Comparison of ENCODE assay signal across 12 cellular contexts in genomic region chr5:106521701-106522100, GRCh38.
DNase-seq lines count a peak whose midpoint lies in the region; TF ChIP-seq lines count a peak whose summit lies in the region.
"Had no signal": no experiment of that assay in that cellular context is flagged by ENCODE, and none has a peak within 500 bp of the region (broad histone marks: within the 10 kb centered on the region; RNA-seq: fewer than 3 reads in every experiment).

No MANE protein-coding gene starts in this region.

- no peak overlapping the region for H3K27ac ChIP-seq in mammary epithelial cell (ENCODE audit: insufficient read depth, low read depth, low read length)

- H3K79me2 ChIP-seq in mammary epithelial cell (ENCODE audit: insufficient read depth, low read length): no peaks in the 10 kb centered on the region

- no peaks in the 10 kb centered on the region for H3K27me3 ChIP-seq in mammary epithelial cell (ENCODE audit: insufficient read depth, low read length)

- H3K4me3 ChIP-seq in mammary epithelial cell (replicated peaks in 1 of 3; ENCODE audit: insufficient read depth in 1 of 3, low read depth in 2 of 3, low read length in 3 of 3): no peak overlapping the region

- intact Hi-C loops in mammary epithelial cell (cut with micrococcal nuclease): no loop called here

- no peaks in the 10 kb centered on the region for H3K4me1 ChIP-seq in mammary epithelial cell (ENCODE audit: insufficient read depth, low read length)

- no peak overlapping the region for H3K4me2 ChIP-seq in mammary epithelial cell (ENCODE audit: insufficient read depth, low read depth, low read length)

- no peaks in the 10 kb centered on the region for H3K36me3 ChIP-seq in mammary epithelial cell (ENCODE audit: insufficient read depth, low read length)

- no peaks in the 10 kb centered on the region for H3K9me3 ChIP-seq in mammary epithelial cell (replicated peaks; ENCODE audit: insufficient read depth, low read length)

- no peak for TF ChIP-seq CTCF in mammary epithelial cell (conservative IDR thresholded peaks at IDR 0.05 in 1 of 2, IDR thresholded peaks at IDR 0.05 in 1 of 2; ENCODE audit: extremely low read depth in 1 of 2, insufficient read depth in 1 of 2, low read depth in 1 of 2, low read length in 2 of 2)

- in situ Hi-C loops in ACHN (cut with HindIII; ENCODE audit: low pct_ligation_motif_present, low pct_unique_long_range_greater_than_20kb, low sequenced_read_pairs) (no loop called here), mammary epithelial cell (cut with MboI; ENCODE audit: low sequenced_read_pairs in 2 of 2) (no loop called here)

- no peak overlapping the region for H2AFZ ChIP-seq in mammary epithelial cell (ENCODE audit: low read depth, low read length)

- BruUV-seq in mammary epithelial cell (replicated peaks; lab: Mats Ljungman, UMichigan): no TSS peak

- 0% methylated on average over 2 of the region's 2 CpGs for WGBS in mammary epithelial cell (ENCODE audit: low coverage, missing lambda C conversion rate)

- H3K9ac ChIP-seq in mammary epithelial cell (ENCODE audit: insufficient read depth, low read length): no peak overlapping the region

- CTCF ChIA-PET in mammary epithelial cell (lab: Charles Lee; ENCODE audit: low non-redundant PET): no interaction called here

- DNase-seq in ACHN (peak; percentile 74), LHCN-M2 (ENCODE audit: low read depth) (peak; percentile 91), mammary epithelial cell (peak; percentile 57), iris pigment epithelial cell (ENCODE audit: low read depth) (peak; percentile 81), AML-193 (lab: John Stamatoyannopoulos, UW) (no peak), UCSD-AML1 (lab: John Stamatoyannopoulos, UW; ENCODE audit: unreplicated experiment) (no peak), NCI-H2081 (lab: John Stamatoyannopoulos, UW) (no peak), NCI-H1105 (lab: John Stamatoyannopoulos, UW) (no peak)
- DNase-seq: activated CD4-positive, alpha-beta T cell treated with anti-CD3 and anti-CD28 coated beads, Interleukin-2, amount 50 U/mL, for 1 hour; activated gamma-delta T cell treated with Interleukin-2 at 50 U/mL for 16 hours; natural killer cell; NCI-H748 treated with DMSO at 0.1 percent for 48 hours had no signal

- H4K20me1 ChIP-seq in mammary epithelial cell (ENCODE audit: insufficient read depth, low read length): no peaks in the 10 kb centered on the region

- dilution Hi-C loops in mammary epithelial cell (cut with HindIII; ENCODE audit: low sequenced_read_pairs): no loop called here

Comparison
In these comparisons a context has a peak if more than half of its experiments do, and no peak if none do; other contexts are left out.
1. DNase-seq: peak in ACHN (single experiment), LHCN-M2 (single experiment), mammary epithelial cell (single experiment) and iris pigment epithelial cell (single experiment); none in AML-193 (0 of 2), UCSD-AML1 (single experiment), NCI-H2081 (0 of 2) and NCI-H1105 (single experiment).